Comparison of ENCODE assay signal across 11 cellular contexts in genomic region chr18:12645751-12646203, GRCh38.
DNase-seq lines count a peak whose midpoint lies in the region; ATAC-seq and TF ChIP-seq lines count a peak whose summit lies in the region.
"Had no signal": no experiment of that assay in that cellular context is flagged by ENCODE, and none has a peak within 500 bp of the region (broad histone marks: within the 10 kb centered on the region; RNA-seq: fewer than 3 reads in every experiment).

No MANE protein-coding gene starts in this region.

- H3K4me3 ChIP-seq in epithelial cell of esophagus (ENCODE audit: low read length), result no peak overlapping the region
- H3K4me3 ChIP-seq: MG63 had no signal

- DNase-seq in NCI-H748 (lab: John Stamatoyannopoulos, UW; ENCODE audit: unreplicated experiment), result peak; percentile 41
- no peak for DNase-seq in NCI-H748 treated with DMSO at 0.1 percent for 48 hours (lab: John Stamatoyannopoulos, UW)
- DNase-seq in epithelial cell of esophagus (ENCODE audit: low read depth), result peak; percentile 70
- peak; percentile 69 for DNase-seq in medulla oblongata (ENCODE audit: extremely low spot score)
- DNase-seq in NOMO-1 treated with DMSO at 0.1 percent for 48 hours (lab: John Stamatoyannopoulos, UW; ENCODE audit: unreplicated experiment), result no peak
- DNase-seq in activated gamma-delta T cell treated with Interleukin-2 at 50 U/mL for 16 hours, result no peak
- no peak for DNase-seq in NOMO-1 treated with dmso at 0.1 percent for 144 hours (lab: John Stamatoyannopoulos, UW; ENCODE audit: unreplicated experiment)
- DNase-seq: immature natural killer cell; MG63; stimulated activated CD4-positive, alpha-beta T cell treated with anti-CD3 and anti-CD28 coated beads, Interleukin-1b, Interleukin-23, amount 100 ng/mL, for 48 hours had no signal

- TF ChIP-seq CTCF in epithelial cell of esophagus (IDR thresholded peaks at IDR 0.05; ENCODE audit: insufficient read depth, low read depth, low read length, missing control alignments), result no peak

- ATAC-seq in HG03175 (IDR thresholded peaks at IDR 0.05; ENCODE audit: unreplicated experiment), result no peak

Comparison
In these comparisons a context has a peak if more than half of its experiments do, and no peak if none do; other contexts are left out.
1. DNase-seq: peak in NCI-H748 (single experiment), epithelial cell of esophagus (single experiment) and medulla oblongata (single experiment); none in NCI-H748 treated with DMSO at 0.1 percent for 48 hours (single experiment), NOMO-1 treated with DMSO at 0.1 percent for 48 hours (single experiment), activated gamma-delta T cell treated with Interleukin-2 at 50 U/mL for 16 hours (single experiment) and NOMO-1 treated with dmso at 0.1 percent for 144 hours (single experiment).